ENCODE assay signal across 8 cellular contexts in genomic region chr2:75199428-75200011, GRCh38. TPM values are rescaled to one million over a fixed set of nuclear protein-coding genes. Genes with fewer than 3 reads are reported as not detected.
DNase-seq lines count a peak whose midpoint lies in the region; ATAC-seq and TF ChIP-seq lines count a peak whose summit lies in the region.

Gene TACR1 (minus strand): TSS chr2:75199520. CDS start chr2:75198934, 586 bp downstream.

- no peak within 1 kb of the TSS for H3K27ac Mint-ChIP-seq in activated CD4-positive, alpha-beta T cell treated with anti-CD3 and anti-CD28 coated beads for 36 hours

- H3K4me1 ChIP-seq in HUES48 (ENCODE audit: control insufficient read depth, insufficient read depth, low read length) (peaks cover 31% of the 10 kb centered on the region), duodenal mucosa (ENCODE audit: control insufficient read depth in 1 of 2, insufficient read depth in 2 of 2, low read length in 2 of 2) (peaks cover 14% of the 10 kb centered on the region in 2 donors), lower lobe of right lung (peaks cover 20% of the 10 kb centered on the region)

- H3K36me3 ChIP-seq in HUES48 (ENCODE audit: control insufficient read depth, insufficient read depth, low read length) (no peaks in the 10 kb centered on the region), duodenal mucosa (ENCODE audit: control insufficient read depth in 1 of 2, insufficient read depth in 2 of 2, low read length in 2 of 2) (no peaks in the 10 kb centered on the region), lower lobe of right lung (no peaks in the 10 kb centered on the region)

- H3K4me3 ChIP-seq in HUES48 (ENCODE audit: low read depth, low read length) = peak within 1 kb of the TSS; percentile 72
- H3K4me3 ChIP-seq in duodenal mucosa (ENCODE audit: low read depth in 1 of 2, low read length in 2 of 2) = peak within 1 kb of the TSS; percentile 51 to 60
- peak within 1 kb of the TSS; percentile 51 for H3K4me3 ChIP-seq in lower lobe of right lung

- TF ChIP-seq CTCF in lower lobe of right lung (IDR thresholded peaks at IDR 0.05) = peak; percentile 62

- CTCF ChIA-PET in activated CD4-positive, alpha-beta T cell treated with anti-CD3 and anti-CD28 coated beads for 36 hours (lab: Charles Lee) = interaction anchor here (0.6 to 1.4 kb wide), 10 partner anchors 43 to 449 kb away, joined by 3 to 6 read pairs (median 3); no protein-coding TSS in a partner anchor

- H3K36me3 Mint-ChIP-seq in activated CD4-positive, alpha-beta T cell treated with anti-CD3 and anti-CD28 coated beads for 36 hours (ENCODE audit: low read depth) = no peaks in the 10 kb centered on the region

- H3K27me3 Mint-ChIP-seq in activated CD4-positive, alpha-beta T cell treated with anti-CD3 and anti-CD28 coated beads for 36 hours = peaks cover 46% of the 10 kb centered on the region

- H3K9me3 ChIP-seq in HUES48 (ENCODE audit: control insufficient read depth, insufficient read depth, low read length) (no peaks in the 10 kb centered on the region), duodenal mucosa (ENCODE audit: control insufficient read depth in 1 of 2, low read length in 2 of 2) (no peaks in the 10 kb centered on the region), lower lobe of right lung (no peaks in the 10 kb centered on the region)

- H3K9ac ChIP-seq in HUES48 (ENCODE audit: low read depth, low read length) = no peak within 1 kb of the TSS
- no peak within 1 kb of the TSS for H3K9ac ChIP-seq in duodenal mucosa (ENCODE audit: low read depth in 1 of 2, low read length in 2 of 2)

- H3K27me3 ChIP-seq in HUES48 (ENCODE audit: control insufficient read depth, insufficient read depth, low read length) (peaks cover 72% of the 10 kb centered on the region), duodenal mucosa (ENCODE audit: control insufficient read depth in 1 of 2, insufficient read depth in 2 of 2, low read length in 2 of 2) (peaks cover 37 to 54% of the 10 kb centered on the region in 2 donors), lower lobe of right lung (ENCODE audit: low read depth) (peaks cover 40% of the 10 kb centered on the region)

- ATAC-seq in GM19372 (IDR thresholded peaks at IDR 0.05; ENCODE audit: low read depth, unreplicated experiment) (peak; percentile 83), lower lobe of right lung (peak; percentile 74 to 75), HG03045 (IDR thresholded peaks at IDR 0.05; ENCODE audit: unreplicated experiment) (no peak)
- peak; percentile 80 for ATAC-seq in activated CD4-positive, alpha-beta T cell treated with anti-CD3 and anti-CD28 coated beads for 36 hours

- POLR2A ChIA-PET in activated CD4-positive, alpha-beta T cell treated with anti-CD3 and anti-CD28 coated beads for 36 hours (lab: Charles Lee) = no interaction called here

- DNase-seq in COLO668 (lab: John Stamatoyannopoulos, UW; ENCODE audit: unreplicated experiment) (peak; percentile 83), lower lobe of right lung (peak; percentile 73)
- DNase-seq in activated CD4-positive, alpha-beta T cell treated with anti-CD3 and anti-CD28 coated beads for 36 hours = peak; percentile 74
- DNase-seq in stimulated activated CD4-positive, alpha-beta T cell treated with anti-CD3 and anti-CD28 coated beads, TNF-alpha, amount 100 ng/mL, for 4 hours (ENCODE audit: low read depth in 3 of 3) = peak in 2 of 3 experiments; percentile 2 to 22

- intact Hi-C loops in activated CD4-positive, alpha-beta T cell treated with anti-CD3 and anti-CD28 coated beads for 36 hours (cut with DNase I, micrococcal nuclease) = loop anchor here (2.0 to 5.0 kb wide), 2 partner anchors 203 to 409 kb away; no protein-coding TSS in a partner anchor
- intact Hi-C loops in lower lobe of right lung (cut with DNase I) = no loop called here

- H3K9me3 Mint-ChIP-seq in activated CD4-positive, alpha-beta T cell treated with anti-CD3 and anti-CD28 coated beads for 36 hours (ENCODE audit: low read depth) = no peaks in the 10 kb centered on the region

- no peak within 1 kb of the TSS for H3K4me3 Mint-ChIP-seq in activated CD4-positive, alpha-beta T cell treated with anti-CD3 and anti-CD28 coated beads for 36 hours

- H3K4me1 Mint-ChIP-seq in activated CD4-positive, alpha-beta T cell treated with anti-CD3 and anti-CD28 coated beads for 36 hours = peaks cover 13% of the 10 kb centered on the region

- H3K27ac ChIP-seq in HUES48 (ENCODE audit: low read depth, low read length) (no peak within 1 kb of the TSS), duodenal mucosa (ENCODE audit: low read depth, low read length) (no peak within 1 kb of the TSS), lower lobe of right lung (no peak within 1 kb of the TSS)

RNA-seq across cellular contexts. Expression of gene TACR1, which starts in this region (rescaled TPM):
- total RNA-seq in activated CD4-positive, alpha-beta T cell treated with anti-CD3 and anti-CD28 coated beads for 36 hours = not detected
- total RNA-seq in lower lobe of right lung = 1.4 TPM

Comparison
In these comparisons a context has a peak if more than half of its experiments do, and no peak if none do; other contexts are left out.
1. Peak in DNase-seq and ATAC-seq in activated CD4-positive, alpha-beta T cell treated with anti-CD3 and anti-CD28 coated beads for 36 hours; RNA of the gene not detected or under 1 TPM.
2. DNase-seq: peak in every context shown above with its lines; median percentile 83 in COLO668; 74 in activated CD4-positive, alpha-beta T cell treated with anti-CD3 and anti-CD28 coated beads for 36 hours; 73 in lower lobe of right lung; 12 in stimulated activated CD4-positive, alpha-beta T cell treated with anti-CD3 and anti-CD28 coated beads, TNF-alpha, amount 100 ng/mL, for 4 hours.